22 cellular contexts compared by ENCODE assay signal in the genomic region with DNA sequence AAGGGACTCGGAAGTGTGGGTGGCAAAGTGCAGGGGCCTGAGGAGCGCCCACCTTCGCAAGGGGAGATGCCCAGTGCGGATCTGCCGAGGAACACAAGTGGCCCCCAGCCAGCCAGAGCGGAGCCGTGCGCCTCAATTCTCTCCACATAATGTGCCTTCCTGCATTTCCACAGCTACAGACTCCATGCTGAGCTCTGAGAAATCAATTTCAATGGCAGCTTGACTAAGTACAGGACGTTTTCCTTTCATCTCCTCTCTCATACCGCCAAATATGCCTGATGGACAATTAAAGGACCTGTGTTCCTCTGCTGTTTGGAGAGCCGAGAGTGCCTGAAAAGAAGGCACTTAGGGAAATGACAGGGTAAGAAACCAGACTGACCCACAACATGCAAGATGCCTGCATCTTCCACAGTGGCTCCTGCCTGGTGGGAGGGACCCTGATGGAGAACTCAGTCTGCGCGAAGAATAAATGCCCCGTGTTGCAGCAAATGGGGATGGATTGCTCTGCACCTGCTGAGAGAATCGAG. TPM values are rescaled to one million over a fixed set of nuclear protein-coding genes. Genes with fewer than 3 reads are reported as not detected.
"Had no signal": no experiment of that assay in that cellular context is flagged by ENCODE, and none has a peak within 500 bp of the region (broad histone marks: within the 10 kb centered on the region; RNA-seq: fewer than 3 reads in every experiment).

No MANE protein-coding gene starts in this region.

- H3K27ac ChIP-seq: gastrocnemius medialis, thoracic aorta, upper lobe of right lung had no signal

- H3K9me3 Mint-ChIP-seq: activated CD4-positive, alpha-beta memory T cell treated with anti-CD3 and anti-CD28 coated beads for 36 hours; activated naive CD4-positive, alpha-beta T cell treated with anti-CD3 and anti-CD28 coated beads, Interleukin-2, amount 50 U/mL, for 72 hours; memory B cell had no signal

- H3K36me3 Mint-ChIP-seq: activated CD4-positive, alpha-beta memory T cell treated with anti-CD3 and anti-CD28 coated beads for 36 hours; activated naive CD4-positive, alpha-beta T cell treated with anti-CD3 and anti-CD28 coated beads, Interleukin-2, amount 50 U/mL, for 72 hours; memory B cell had no signal

- H3K36me3 ChIP-seq: gastrocnemius medialis, thoracic aorta, upper lobe of right lung had no signal

- H3K4me1 ChIP-seq: gastrocnemius medialis, upper lobe of right lung had no signal

- DNase-seq: activated CD4-positive, alpha-beta T cell treated with anti-CD3 and anti-CD28 coated beads for 4 hours; activated CD4-positive, CD25-positive, alpha-beta regulatory T cell; activated gamma-delta T cell treated with Interleukin-2 at 50 U/mL for 16 hours; activated T-cell treated with anti-CD3 and anti-CD28 coated beads, Interleukin-2, amount 50 U/mL, for 1 hour; caudate nucleus; effector memory CD4-positive, alpha-beta T cell; gastrocnemius medialis; hypothalamus; left ventricle myocardium superior; occipital lobe; stimulated activated CD4-positive, alpha-beta T cell treated with anti-CD3 and anti-CD28 coated beads, Interleukin-4, amount 100 ng/mL, for 1 hour; stimulated activated naive CD4-positive, alpha-beta T cell; SW 1271; T-helper 17 cell had no signal

- ATAC-seq: activated naive CD4-positive, alpha-beta T cell treated with anti-CD3 and anti-CD28 coated beads, Interleukin-2, amount 50 U/mL, for 72 hours; esophagus mucosa; gastrocnemius medialis; left ventricle myocardium superior; T-helper 17 cell; upper lobe of right lung had no signal

- H3K27ac Mint-ChIP-seq: activated CD4-positive, alpha-beta memory T cell treated with anti-CD3 and anti-CD28 coated beads for 36 hours; activated naive CD4-positive, alpha-beta T cell treated with anti-CD3 and anti-CD28 coated beads, Interleukin-2, amount 50 U/mL, for 72 hours; memory B cell; nephron; T-helper 17 cell had no signal

- H3K9me3 ChIP-seq: gastrocnemius medialis, thoracic aorta, upper lobe of right lung had no signal

- H3K27me3 ChIP-seq: upper lobe of right lung had no signal

- H3K4me3 Mint-ChIP-seq: activated CD4-positive, alpha-beta memory T cell treated with anti-CD3 and anti-CD28 coated beads for 36 hours; memory B cell; nephron; T-helper 17 cell had no signal

- H3K4me3 ChIP-seq: gastrocnemius medialis, thoracic aorta, upper lobe of right lung had no signal

- H3K4me1 Mint-ChIP-seq: nephron had no signal

RNA-seq across cellular contexts. Expression of a gene that starts 38.6 kb away (rescaled TPM):
- total RNA-seq: activated CD4-positive, alpha-beta memory T cell treated with anti-CD3 and anti-CD28 coated beads for 36 hours; activated naive CD4-positive, alpha-beta T cell treated with anti-CD3 and anti-CD28 coated beads, Interleukin-2, amount 50 U/mL, for 72 hours; myocyte; T-helper 17 cell had no signal
